ENCODE assay signal across 8 cellular contexts in genomic region chr7:6385110-6385792, GRCh38. TPM values are rescaled to one million over a fixed set of nuclear protein-coding genes. Genes with fewer than 3 reads are reported as not detected.
DNase-seq lines count a peak whose midpoint lies in the region; ATAC-seq, FAIRE-seq and TF ChIP-seq lines count a peak whose summit lies in the region.

No MANE protein-coding gene starts in this region.

- intact Hi-C loops in pancreas (cut with DNase I) = no loop called here

- peak; percentile 93 for DNase-seq in GM04503 (ENCODE audit: low read depth)
- DNase-seq in RWPE1 (ENCODE audit: low spot score) = peak; percentile 91
- peak; percentile 79 for DNase-seq in fibroblast of gingiva (ENCODE audit: low read depth)
- DNase-seq in pancreas = peak in 1 of 6 donors; percentile 42
- no peak for DNase-seq in DMS114 treated with DMSO at 0.1 percent for 48 hours (lab: John Stamatoyannopoulos, UW; ENCODE audit: unreplicated experiment)
- no peak for DNase-seq in activated gamma-delta T cell treated with Interleukin-2 at 50 U/mL for 16 hours

- peaks cover 0 to 8% (median 0%) of the 10 kb centered on the region in 3 donors for H3K36me3 ChIP-seq in pancreas

- ATAC-seq in pancreas (peak; percentile 89 to 91 (median 91)), GM21529 (IDR thresholded peaks at IDR 0.05; ENCODE audit: unreplicated experiment) (no peak)
- no peak for ATAC-seq in activated CD4-positive, CD25-positive, alpha-beta regulatory T cell treated with anti-CD3 and anti-CD28 coated beads, Interleukin-2, amount 50 U/mL, for 24 hours

- FAIRE-seq in pancreas (lab: Jason Lieb, UNC) = peak; percentile 45

- CTCF ChIA-PET in RWPE1 (lab: Yijun Ruan, JAX) = interaction anchor here (0.8 kb wide), 1 partner anchor 247 kb away, joined by 4 read pairs; no protein-coding TSS in a partner anchor

- TF ChIP-seq CTCF in RWPE1 (conservative IDR thresholded peaks at IDR 0.05; ENCODE audit: low read depth) (no peak), pancreas (IDR thresholded peaks at IDR 0.05) (no peak)

- H3K4me1 ChIP-seq in pancreas = peaks cover 20 to 53% (median 34%) of the 10 kb centered on the region in 3 donors

- H3K4me3 ChIP-seq in pancreas = no peak overlapping the region

- no peaks in the 10 kb centered on the region for H3K9me3 ChIP-seq in pancreas

- H3K27ac ChIP-seq in RWPE1 (peak overlapping the region; percentile 94), pancreas (peak overlapping the region; percentile 48 to 82 (median 62))

- H3K27me3 ChIP-seq in pancreas = no peaks in the 10 kb centered on the region

- WGBS in pancreas, 2 donors = 36% methylated on average over 6 of the region's 6 CpGs

- POLR2A ChIA-PET in RWPE1 (lab: Yijun Ruan, JAX; ENCODE audit: low non-redundant PET) = no interaction called here

RNA-seq across cellular contexts. Expression of gene RAC1, which starts 10.9 kb away (rescaled TPM):
- 100 to 1,000 TPM in 1 of 6 donors, 10 to 100 TPM in 5; 62.7 to 137 (median 81.8) TPM for total RNA-seq in pancreas
- 100 to 1,000 TPM in 1 of 2 donors, 10 to 100 TPM in 1; 92.7 to 149 TPM for polyA plus RNA-seq in pancreas

RNA-seq across cellular contexts. Expression of gene FAM220A, which starts 36.5 kb away (rescaled TPM):
- 1 to 10 TPM; 5.9 to 9.9 (median 8.2) TPM for total RNA-seq in pancreas
- polyA plus RNA-seq in pancreas = 1 to 10 TPM; 3.2 to 4.7 TPM

Comparison
In these comparisons a context has a peak if more than half of its experiments do, and no peak if none do; other contexts are left out.
1. DNase-seq: peak in GM04503 (single experiment), RWPE1 (single experiment) and fibroblast of gingiva (single experiment); none in DMS114 treated with DMSO at 0.1 percent for 48 hours (single experiment) and activated gamma-delta T cell treated with Interleukin-2 at 50 U/mL for 16 hours (single experiment).
2. ATAC-seq: peak in pancreas (4 of 4); none in GM21529 (single experiment) and activated CD4-positive, CD25-positive, alpha-beta regulatory T cell treated with anti-CD3 and anti-CD28 coated beads, Interleukin-2, amount 50 U/mL, for 24 hours (0 of 2).